ENCODE assay signal across 8 cellular contexts in genomic region chr10:80459047-80459865, GRCh38. TPM values are rescaled to one million over a fixed set of nuclear protein-coding genes. Genes with fewer than 3 reads are reported as not detected.
DNase-seq lines count a peak whose midpoint lies in the region; ATAC-seq lines count a peak whose summit lies in the region.

No MANE protein-coding gene starts in this region.

- peak overlapping the region; percentile 98 for H3K4me3 Mint-ChIP-seq in activated T-cell treated with anti-CD3 and anti-CD28 coated beads, Interleukin-2, amount 50 U/mL, for 24 hours

- peaks cover 46% of the 10 kb centered on the region for H3K36me3 Mint-ChIP-seq in activated T-cell treated with anti-CD3 and anti-CD28 coated beads, Interleukin-2, amount 50 U/mL, for 24 hours (ENCODE audit: low read depth)

- peak; percentile 50 for ATAC-seq in HG02798 (IDR thresholded peaks at IDR 0.05; ENCODE audit: poor library complexity, unreplicated experiment)

- intact Hi-C loops in posterior vena cava (cut with DNase I): loop anchor here in 1 of 2 donors (5.0 kb wide), 1 partner anchor 43 kb away; no protein-coding TSS in a partner anchor

- H3K27me3 Mint-ChIP-seq in activated T-cell treated with anti-CD3 and anti-CD28 coated beads, Interleukin-2, amount 50 U/mL, for 24 hours: no peaks in the 10 kb centered on the region

- peaks cover 85% of the 10 kb centered on the region for H3K4me1 Mint-ChIP-seq in activated T-cell treated with anti-CD3 and anti-CD28 coated beads, Interleukin-2, amount 50 U/mL, for 24 hours (ENCODE audit: low read depth)

- peak; percentile 75 for DNase-seq in NK-92 treated with Interleukin-12 subunit alpha and Interleukin-12 subunit beta, amount 100 ng/mL, for 24 hours (lab: John Stamatoyannopoulos, UW)
- DNase-seq in NK-92 (lab: John Stamatoyannopoulos, UW; ENCODE audit: unreplicated experiment): no peak
- peak; percentile 74 to 83 for DNase-seq in NOMO-1 (lab: John Stamatoyannopoulos, UW; ENCODE audit: unreplicated experiment in 2 of 2)
- DNase-seq in activated T-cell treated with anti-CD3 and anti-CD28 coated beads, Interleukin-2, amount 50 U/mL, for 24 hours: peak; percentile 76
- peak; percentile 86 for DNase-seq in fibroblast of peridontal ligament (ENCODE audit: extremely low read depth)
- DNase-seq in posterior vena cava (ENCODE audit: low spot score): peak; percentile 91
- DNase-seq in NCI-H2029 (lab: John Stamatoyannopoulos, UW): no peak

- H3K9me3 Mint-ChIP-seq in activated T-cell treated with anti-CD3 and anti-CD28 coated beads, Interleukin-2, amount 50 U/mL, for 24 hours: no peaks in the 10 kb centered on the region

- peak overlapping the region; percentile 96 for H3K27ac Mint-ChIP-seq in activated T-cell treated with anti-CD3 and anti-CD28 coated beads, Interleukin-2, amount 50 U/mL, for 24 hours

RNA-seq across cellular contexts. Expression of gene TSPAN14, which starts 5.1 kb away (rescaled TPM):
- total RNA-seq in posterior vena cava: 10 to 100 TPM; 56.6 to 57.4 TPM

RNA-seq across cellular contexts. Expression of gene PRXL2A, which starts 50.9 kb away (rescaled TPM):
- 10 to 100 TPM; 22.1 to 23.2 TPM for total RNA-seq in posterior vena cava

Comparison
In these comparisons a context has a peak if more than half of its experiments do, and no peak if none do; other contexts are left out.
1. DNase-seq: peak in NK-92 treated with Interleukin-12 subunit alpha and Interleukin-12 subunit beta, amount 100 ng/mL, for 24 hours (single experiment), NOMO-1 (2 of 2), activated T-cell treated with anti-CD3 and anti-CD28 coated beads, Interleukin-2, amount 50 U/mL, for 24 hours (single experiment), fibroblast of peridontal ligament (single experiment) and posterior vena cava (single experiment); none in NK-92 (single experiment) and NCI-H2029 (single experiment).